ENCODE assay signal across 21 cellular contexts in genomic region chr14:72517736-72518135, GRCh38.
A peak's percentile ranks its signal among the peaks of the same experiment; 100 is the strongest.
DNase-seq lines count a peak whose midpoint lies in the region; ATAC-seq, FAIRE-seq and TF ChIP-seq lines count a peak whose summit lies in the region.
"Had no signal": no experiment of that assay in that cellular context is flagged by ENCODE, and none has a peak within 500 bp of the region (broad histone marks: within the 10 kb centered on the region; RNA-seq: fewer than 3 reads in every experiment).

No MANE protein-coding gene starts in this region.

- WGBS in pancreas, 2 donors, result 52 to 55% methylated on average over 2 of the region's 2 CpGs
- WGBS in aorta, 2 donors, result 89 to 90% methylated on average over 2 of the region's 2 CpGs

- intact Hi-C loops in pancreas (cut with DNase I) (loop anchor here (2.0 to 10.0 kb wide), 3 partner anchors 380 to 387 kb away; no protein-coding TSS in a partner anchor), aorta (cut with DNase I) (loop anchor here (1.0 to 2.0 kb wide), 3 partner anchors 387 to 431 kb away; no protein-coding TSS in a partner anchor)

- no peaks in the 10 kb centered on the region for H3K27me3 ChIP-seq in BLaER1 treated with 17β-estradiol and CSF1 and Interleukin-3, amounts not matched to agents 10 nM and 100 nM
- peaks cover 16% of the 10 kb centered on the region; the same call in 1 of the 2 replicates for H3K27me3 ChIP-seq in OCI-LY3 (ENCODE audit: low read depth, low read length)
- no peaks in the 10 kb centered on the region for H3K27me3 ChIP-seq in pancreas
- no peaks in the 10 kb centered on the region for H3K27me3 ChIP-seq in aorta (ENCODE audit: control insufficient read depth in 1 of 2, insufficient read depth in 2 of 2, low read length in 1 of 2)
- H3K27me3 ChIP-seq: body of pancreas, spleen, tibial artery had no signal

- H3K4me3 ChIP-seq in AG10803 (ENCODE audit: low read length) (no peak overlapping the region), OCI-LY3 (ENCODE audit: low read length) (peak overlapping the region; percentile 63), pancreas (no peak overlapping the region), aorta (ENCODE audit: low read length in 2 of 2) (no peak overlapping the region)
- H3K4me3 ChIP-seq in BLaER1 treated with 17β-estradiol and CSF1 and Interleukin-3, amounts not matched to agents 10 nM and 100 nM, result no peak overlapping the region
- H3K4me3 ChIP-seq: body of pancreas, PC-9, spleen, tibial artery had no signal

- TF ChIP-seq CTCF in AG10803 (conservative IDR thresholded peaks at IDR 0.05; ENCODE audit: low read length), result no peak
- no peak for TF ChIP-seq CTCF in OCI-LY3 (IDR thresholded peaks at IDR 0.05; ENCODE audit: low read depth, low read length)
- no peak for TF ChIP-seq CTCF in pancreas (IDR thresholded peaks at IDR 0.05)

- peak overlapping the region in 8 of 11 experiments; percentile 60 to 82 (median 71); a peak in 9 of 22 replicates for H3K27ac ChIP-seq in BLaER1 treated with 17β-estradiol and CSF1 and Interleukin-3, amounts not matched to agents 10 nM and 100 nM
- H3K27ac ChIP-seq in OCI-LY3 (ENCODE audit: low read length) (no peak overlapping the region), pancreas (no peak overlapping the region), aorta (ENCODE audit: low read depth in 1 of 2, low read length in 2 of 2) (no peak overlapping the region)
- H3K27ac ChIP-seq: body of pancreas, PC-9, tibial artery had no signal

- ATAC-seq in GM21825 (IDR thresholded peaks at IDR 0.05; ENCODE audit: unreplicated experiment) (no peak), pancreas (no peak), aorta (ENCODE audit: low FRiP score) (no peak)

- 0 out of 22 replicates have a peak, but pooled peaks cover 0 to 9% (median 0%) of the 10 kb centered on the region in 11 experiments for H4K20me1 ChIP-seq in BLaER1 treated with 17β-estradiol and CSF1 and Interleukin-3, amounts not matched to agents 10 nM and 100 nM
- no peaks in the 10 kb centered on the region for H4K20me1 ChIP-seq in OCI-LY3 (ENCODE audit: insufficient read depth, low read length)

- DNase-seq in AG10803 (ENCODE audit: low read depth), result peak; percentile 56
- DNase-seq in fibroblast of peridontal ligament (ENCODE audit: extremely low read depth), result peak; percentile 47
- DNase-seq in pancreas, result no peak
- DNase-seq in C1 segment of cervical spinal cord (lab: John Stamatoyannopoulos, UW), result no peak
- DNase-seq in aorta, result no peak
- DNase-seq: activated T-cell treated with anti-CD3 and anti-CD28 coated beads, Interleukin-2, amount 50 U/mL, for 24 hours; body of pancreas; DMS79; effector CD4-positive, alpha-beta T cell; NCI-H1105; NCI-H2029 treated with DMSO at 0.1 percent for 48 hours; PC-9; retina; SHP77; spleen; stimulated activated CD4-positive, alpha-beta T cell treated with anti-CD3 and anti-CD28 coated beads, Interleukin-4, amount 100 ng/mL, for 1 hour; tibial artery had no signal

- peak overlapping the region in 1 of 11 experiments; percentile 63; a peak in 2 of 22 replicates for H3K9ac ChIP-seq in BLaER1 treated with 17β-estradiol and CSF1 and Interleukin-3, amounts not matched to agents 10 nM and 100 nM
- H3K9ac ChIP-seq in OCI-LY3 (ENCODE audit: low read length), result no peak overlapping the region
- H3K9ac ChIP-seq: KMS-11 had no signal

- no peak for FAIRE-seq in pancreas (lab: Jason Lieb, UNC)

- H3K4me1 ChIP-seq in BLaER1 treated with 17β-estradiol and CSF1 and Interleukin-3, amounts not matched to agents 10 nM and 100 nM, result peaks cover 44 to 55% (median 48%) of the 10 kb centered on the region in 10 experiments
- H3K4me1 ChIP-seq in OCI-LY3 (ENCODE audit: low read length) (peaks cover 53% of the 10 kb centered on the region), pancreas (no peaks in the 10 kb centered on the region), aorta (ENCODE audit: control insufficient read depth in 1 of 2, insufficient read depth in 2 of 2, low read length in 2 of 2) (no peaks in the 10 kb centered on the region)
- H3K4me1 ChIP-seq: body of pancreas had no signal

- no peaks in the 10 kb centered on the region for H3K36me3 ChIP-seq in BLaER1 treated with 17β-estradiol and CSF1 and Interleukin-3, amounts not matched to agents 10 nM and 100 nM
- H3K36me3 ChIP-seq in OCI-LY3 (replicated peaks; ENCODE audit: low read depth, low read length), result no peaks in the 10 kb centered on the region
- H3K36me3 ChIP-seq in pancreas, result no peaks in the 10 kb centered on the region
- no peaks in the 10 kb centered on the region for H3K36me3 ChIP-seq in aorta (ENCODE audit: control insufficient read depth in 1 of 2, insufficient read depth in 2 of 2, low read length in 1 of 2)
- H3K36me3 ChIP-seq: spleen, tibial artery had no signal

- H3K4me2 ChIP-seq in BLaER1 treated with 17β-estradiol and CSF1 and Interleukin-3, amounts not matched to agents 10 nM and 100 nM, result peak overlapping the region; percentile 70 to 92 (median 83)
- H3K4me2 ChIP-seq in OCI-LY3 (ENCODE audit: low read length), result peak overlapping the region; percentile 82
- H3K4me2 ChIP-seq: KMS-11, PC-9 had no signal

- no peaks in the 10 kb centered on the region for H3K79me2 ChIP-seq in OCI-LY3 (ENCODE audit: low read length)

- H3K9me3 ChIP-seq in BLaER1 treated with 17β-estradiol and CSF1 and Interleukin-3, amounts not matched to agents 10 nM and 100 nM (replicated peaks in 1 of 11), result peaks cover 10 to 26% (median 19%) of the 10 kb centered on the region in 11 experiments; a peak in 17 of 22 replicates
- H3K9me3 ChIP-seq in OCI-LY3 (ENCODE audit: insufficient read depth, low read length), result peaks cover 6% of the 10 kb centered on the region; the same call in 1 of the 2 replicates
- no peaks in the 10 kb centered on the region for H3K9me3 ChIP-seq in pancreas
- H3K9me3 ChIP-seq in aorta (ENCODE audit: control insufficient read depth, low read length), result no peaks in the 10 kb centered on the region
- H3K9me3 ChIP-seq: body of pancreas, tibial artery had no signal

- no peak overlapping the region for H2AFZ ChIP-seq in OCI-LY3 (ENCODE audit: low read depth, low read length)
- H2AFZ ChIP-seq: PC-9 had no signal

Comparison
In these comparisons a context has a peak if more than half of its experiments do, and no peak if none do; other contexts are left out.
1. DNase-seq: peak in AG10803 (single experiment) and fibroblast of peridontal ligament (single experiment); none in pancreas (0 of 6), C1 segment of cervical spinal cord (0 of 14) and aorta (0 of 2).
2. H3K27ac ChIP-seq: peak in BLaER1 treated with 17β-estradiol and CSF1 and Interleukin-3, amounts not matched to agents 10 nM and 100 nM (8 of 11); none in OCI-LY3 (single experiment), pancreas (0 of 4) and aorta (0 of 2).